ENCODE assay signal across 21 cellular contexts in genomic region chr3:125058959-125059358, GRCh38.
"Had no signal": no experiment of that assay in that cellular context is flagged by ENCODE, and none has a peak within 500 bp of the region (broad histone marks: within the 10 kb centered on the region; RNA-seq: fewer than 3 reads in every experiment).

No MANE protein-coding gene starts in this region.

- FAIRE-seq: frontal cortex had no signal

- H3K4me3 ChIP-seq: body of pancreas, colonic mucosa, left ventricle myocardium inferior, mucosa of descending colon, skin epidermis, tibial nerve, vagina had no signal

- ATAC-seq: mucosa of descending colon; stimulated activated naive CD8-positive, alpha-beta T cell treated with anti-CD3 and anti-CD28 coated beads, Interleukin-15, Interleukin-2, amounts not matched to agents 100 U/mL and 50 U/mL, for 24 hours had no signal

- H3K27ac Mint-ChIP-seq: activated naive CD8-positive, alpha-beta T cell; naive B cell; progenitor cell of endocrine pancreas had no signal

- DNase-seq: activated CD4-positive, alpha-beta T cell treated with anti-CD3 and anti-CD28 coated beads for 1 hour; activated CD8-positive, alpha-beta memory T cell treated with anti-CD3 and anti-CD28 coated beads for 24 hours; activated gamma-delta T cell treated with Interleukin-2 at 50 U/mL for 16 hours; central memory CD4-positive, alpha-beta T cell; colonic mucosa; head of caudate nucleus; kidney glomerular epithelial cell; left ventricle myocardium inferior; mammary epithelial cell; mucosa of descending colon; naive B cell; stimulated activated naive CD8-positive, alpha-beta T cell treated with anti-CD3 and anti-CD28 coated beads, Interleukin-15, Interleukin-2, amounts not matched to agents 100 U/mL and 50 U/mL, for 24 hours; T1000 had no signal

- H3K36me3 Mint-ChIP-seq: activated naive CD8-positive, alpha-beta T cell; naive B cell had no signal

- H3K4me3 Mint-ChIP-seq: activated naive CD8-positive, alpha-beta T cell had no signal

- H3K9me3 Mint-ChIP-seq: neural crest cell had no signal

- H3K27me3 ChIP-seq: body of pancreas, colonic mucosa, tibial nerve, vagina had no signal

- H3K36me3 ChIP-seq: colonic mucosa, left ventricle myocardium inferior, tibial nerve, vagina had no signal

- H3K9me3 ChIP-seq: body of pancreas, colonic mucosa, left ventricle myocardium inferior, mucosa of descending colon, tibial nerve, vagina had no signal

- H3K27ac ChIP-seq: colonic mucosa, left ventricle myocardium inferior, skin epidermis, tibial nerve, vagina had no signal

- H3K4me1 ChIP-seq: colonic mucosa had no signal
